In the genomic region with DNA sequence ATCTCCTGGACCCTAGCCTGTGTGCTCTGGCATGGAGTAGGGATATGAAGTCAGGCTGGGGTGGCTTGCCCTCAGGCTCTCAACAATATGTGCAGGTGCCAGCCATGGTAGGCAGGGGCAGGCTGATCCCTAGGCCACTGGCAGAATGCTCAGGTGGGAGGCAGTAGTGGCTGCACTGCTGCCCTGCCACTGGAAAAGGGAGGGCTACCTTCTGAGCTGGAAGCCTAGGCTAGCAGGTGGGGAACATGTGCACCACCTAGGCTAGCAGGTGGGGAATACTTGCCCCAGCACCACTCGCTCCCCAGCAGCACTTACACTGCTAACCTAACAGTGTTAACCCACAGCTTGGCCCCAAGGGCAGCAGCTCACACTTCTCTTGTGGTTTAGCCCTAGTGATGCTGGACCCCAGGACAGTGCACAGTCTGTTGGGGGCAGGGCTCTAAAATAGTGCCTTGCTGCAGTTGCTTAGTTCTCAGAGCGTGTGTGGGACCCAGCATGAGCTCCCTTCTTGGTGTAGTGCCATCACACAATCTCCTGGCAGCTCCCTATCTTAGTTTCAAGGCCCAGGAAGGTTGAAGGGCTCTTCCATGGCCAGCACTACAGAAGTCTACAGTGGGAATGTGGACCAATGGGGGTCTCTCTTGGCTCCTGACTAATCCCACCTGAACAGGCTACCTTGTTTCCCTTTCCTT, we compare ENCODE assay signal across 1 cellular context.
TF ChIP-seq lines count a peak whose summit lies in the region.

No MANE protein-coding gene starts in this region.

TF ChIP-seq in HepG2, 621 proteins besides CTCF, POLR2A, EP300 and RAD21 (continued from another document):
- TF ChIP-seq NCOR1 (IDR thresholded peaks at IDR 0.05; ENCODE audit: borderline replicate concordance, low read length), result no peak
- TF ChIP-seq EED (CRISPR knock-in tag; IDR thresholded peaks at IDR 0.05), result 0 out of 2 replicates have a peak, but pooled peaks have one; percentile 53
